ENCODE assay signal across 10 cellular contexts in genomic region chr9:87570000-87570834, GRCh38.
DNase-seq lines count a peak whose midpoint lies in the region; ATAC-seq and TF ChIP-seq lines count a peak whose summit lies in the region.
"Had no signal": no experiment of that assay in that cellular context is flagged by ENCODE, and none has a peak within 500 bp of the region (broad histone marks: within the 10 kb centered on the region; RNA-seq: fewer than 3 reads in every experiment).

No MANE protein-coding gene starts in this region.

- H3K27me3 ChIP-seq in testis: no peaks in the 10 kb centered on the region
- H3K27me3 ChIP-seq: spleen had no signal

- no peaks in the 10 kb centered on the region for H3K9me3 ChIP-seq in testis
- H3K9me3 ChIP-seq: spleen had no signal

- H3K27ac ChIP-seq in testis (peak overlapping the region; percentile 3 to 64), coronary artery (no peak overlapping the region)

- H3K4me3 ChIP-seq in LNCaP clone FGC (ENCODE audit: low read depth, low read length) (peak overlapping the region; percentile 5), testis (no peak overlapping the region), coronary artery (no peak overlapping the region)
- H3K4me3 ChIP-seq: spleen had no signal

- no peak for TF ChIP-seq POLR2A in testis (IDR thresholded peaks at IDR 0.05)

- 53 to 61% methylated on average over 3 of the region's 3 CpGs for WGBS in testis, 2 donors

- ATAC-seq in GM19463 (IDR thresholded peaks at IDR 0.05; ENCODE audit: unreplicated experiment): peak; percentile 60
- ATAC-seq: activated T-helper 17 cell treated with anti-CD3 and anti-CD28 coated beads, Interleukin-2, amount 50 U/mL, for 72 hours had no signal

- TF ChIP-seq CTCF in LNCaP clone FGC (IDR thresholded peaks at IDR 0.05; ENCODE audit: control insufficient read depth, extremely low read depth, insufficient read depth) (no peak), testis (IDR thresholded peaks at IDR 0.05) (no peak), coronary artery (IDR thresholded peaks at IDR 0.05) (no peak)

- H3K36me3 ChIP-seq in testis (ENCODE audit: low read depth, missing control alignments): no peaks in the 10 kb centered on the region
- H3K36me3 ChIP-seq: spleen had no signal

- intact Hi-C loops in testis (cut with DNase I; ENCODE audit: low total_unique reads): no loop called here

- peaks cover 41% of the 10 kb centered on the region for H3K4me1 ChIP-seq in testis

- DNase-seq in LNCaP clone FGC (ENCODE audit: low read depth) (peak; percentile 48), kidney glomerular epithelial cell (lab: John Stamatoyannopoulos, UW) (peak; percentile 23), testis (no peak), NCI-H526 (lab: John Stamatoyannopoulos, UW) (no peak), coronary artery (ENCODE audit: low spot score) (no peak)
- DNase-seq in stimulated activated CD4-positive, alpha-beta T cell treated with anti-CD3 and anti-CD28 coated beads, Interleukin-1b, Interleukin-23, amount 100 ng/mL, for 48 hours: no peak
- DNase-seq: effector CD4-positive, alpha-beta T cell; spleen had no signal

Comparison
In these comparisons a context has a peak if more than half of its experiments do, and no peak if none do; other contexts are left out.
1. DNase-seq: peak in LNCaP clone FGC (single experiment) and kidney glomerular epithelial cell (single experiment); none in testis (single experiment), NCI-H526 (0 of 2), coronary artery (single experiment) and stimulated activated CD4-positive, alpha-beta T cell treated with anti-CD3 and anti-CD28 coated beads, Interleukin-1b, Interleukin-23, amount 100 ng/mL, for 48 hours (single experiment).
2. H3K27ac ChIP-seq: peak in testis (2 of 2); none in coronary artery (0 of 2).